Comparison of ENCODE assay signal across 2 cellular contexts in the genomic region with DNA sequence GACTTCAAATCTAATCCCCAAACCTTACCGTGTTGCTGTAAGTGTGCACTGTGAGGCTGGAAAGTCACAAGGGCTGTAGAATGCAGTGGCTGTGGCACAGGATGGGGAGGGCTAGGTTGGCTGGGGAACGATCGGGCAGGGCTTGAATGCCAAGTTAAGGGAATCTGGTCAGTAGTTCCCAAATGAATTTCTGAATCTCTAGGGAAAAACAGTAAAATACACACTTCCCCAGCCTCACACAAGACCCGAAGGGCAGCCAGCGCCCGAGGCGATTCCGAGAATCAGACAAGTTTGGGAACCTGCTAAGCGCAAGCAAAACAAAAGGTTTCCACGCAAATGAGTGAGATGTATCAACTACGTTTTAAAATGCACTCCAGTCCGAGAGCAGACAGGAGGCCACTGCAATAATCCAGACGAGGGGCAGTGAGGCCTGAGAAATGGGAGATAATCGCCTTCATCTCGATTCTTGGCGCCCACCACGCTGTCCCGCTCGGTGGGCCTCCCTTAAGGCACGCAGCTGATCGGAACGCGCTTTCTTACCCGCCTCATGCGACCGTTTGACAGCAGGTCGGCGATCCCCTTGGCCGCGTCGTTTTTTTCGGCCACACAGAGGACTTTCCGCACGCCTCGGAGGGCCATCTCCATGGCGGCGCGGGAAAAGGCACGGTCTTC.
TF ChIP-seq lines count a peak whose summit lies in the region.

No MANE protein-coding gene starts in this region.

TF ChIP-seq in HEK293T, 16 proteins besides CTCF, POLR2A, EP300 and RAD21:
- TF ChIP-seq L3MBTL2 (conservative IDR thresholded peaks at IDR 0.05): peak; percentile 87
- TF ChIP-seq ELF4 (IDR thresholded peaks at IDR 0.05): no peak
- no peak for TF ChIP-seq SP1 (IDR thresholded peaks at IDR 0.05)

TF ChIP-seq in endothelial cell of umbilical vein, 7 proteins besides CTCF, POLR2A, EP300 and RAD21:
- no peak for TF ChIP-seq MYC (IDR thresholded peaks at IDR 0.05; ENCODE audit: low read depth, low read length)
- TF ChIP-seq EZH2 (IDR thresholded peaks at IDR 0.05; ENCODE audit: borderline replicate concordance, low read depth, low read length, severe bottlenecking): no peak
- TF ChIP-seq FOS (IDR thresholded peaks at IDR 0.05; ENCODE audit: borderline replicate concordance, insufficient read depth, low read length): no peak
- no peak for TF ChIP-seq POLR2AphosphoS5 (IDR thresholded peaks at IDR 0.05; ENCODE audit: insufficient read depth, low read depth, low read length)
